ENCODE assay signal across 9 cellular contexts in genomic region chr3:14358426-14359211, GRCh38. TPM values are rescaled to one million over a fixed set of nuclear protein-coding genes. Genes with fewer than 3 reads are reported as not detected.
DNase-seq lines count a peak whose midpoint lies in the region; ATAC-seq, FAIRE-seq and TF ChIP-seq lines count a peak whose summit lies in the region.
"Had no signal": no experiment of that assay in that cellular context is flagged by ENCODE, and none has a peak within 500 bp of the region (broad histone marks: within the 10 kb centered on the region; RNA-seq: fewer than 3 reads in every experiment).

No MANE protein-coding gene starts in this region.

- no peaks in the 10 kb centered on the region for H4K20me1 ChIP-seq in SK-N-SH (ENCODE audit: insufficient read depth)

- POLR2A ChIA-PET in SK-N-SH (lab: Yijun Ruan, JAX) = no interaction called here

- no peak for TF ChIP-seq RAD21 in SK-N-SH (IDR thresholded peaks at IDR 0.05; ENCODE audit: low read length)

- H3K36me3 ChIP-seq in SK-N-SH (replicated peaks in 1 of 2; ENCODE audit: control insufficient read depth in 1 of 2, insufficient read depth in 2 of 2, low read length in 1 of 2) = no peaks in the 10 kb centered on the region
- no peaks in the 10 kb centered on the region for H3K36me3 ChIP-seq in bronchial epithelial cell (ENCODE audit: control insufficient read depth, insufficient read depth, low read length)
- H3K36me3 ChIP-seq in left lung = no peaks in the 10 kb centered on the region
- no peaks in the 10 kb centered on the region for H3K36me3 ChIP-seq in vagina

- WGBS in SK-N-SH (ENCODE audit: low lambda C conversion rate) = 68% methylated on average over 25 of the region's 26 CpGs

- TF ChIP-seq CTCF in SK-N-SH (IDR thresholded peaks at IDR 0.05) (no peak), bronchial epithelial cell (IDR thresholded peaks at IDR 0.05; ENCODE audit: insufficient read depth, low read length, severe bottlenecking) (peak; percentile 14), left lung (IDR thresholded peaks at IDR 0.05) (no peak), vagina (IDR thresholded peaks at IDR 0.05) (no peak)

- H3K9me2 ChIP-seq in SK-N-SH = no peaks in the 10 kb centered on the region

- H3K4me1 ChIP-seq in SK-N-SH (ENCODE audit: control insufficient read depth in 1 of 2, insufficient read depth in 2 of 2, low read depth in 1 of 2, low read length in 1 of 2) = no peaks in the 10 kb centered on the region; a peak in 1 of 4 replicates
- H3K4me1 ChIP-seq in left lung = peaks cover 0 to 2% of the 10 kb centered on the region in 2 donors
- peaks cover 7% of the 10 kb centered on the region for H3K4me1 ChIP-seq in vagina

- CTCF ChIA-PET in SK-N-SH (lab: Yijun Ruan, JAX) = interaction anchor here (1.1 to 1.7 kb wide), 5 partner anchors 11 to 155 kb away, joined by 3 to 5 read pairs (median 4); no protein-coding TSS in a partner anchor

- intact Hi-C loops in left lung (cut with DNase I) = no loop called here
- intact Hi-C loops in vagina (cut with DNase I) = no loop called here

- H3K79me2 ChIP-seq in SK-N-SH (ENCODE audit: insufficient read depth) = no peaks in the 10 kb centered on the region

- peak; percentile 66 for ATAC-seq in SK-N-SH treated with all-trans-retinoic acid at 6 μM for 48 hours
- ATAC-seq in left lung = peak; percentile 68

- H3K4me2 ChIP-seq in SK-N-SH = no peak overlapping the region

- TF ChIP-seq EP300 in SK-N-SH (IDR thresholded peaks at IDR 0.05; ENCODE audit: borderline replicate concordance in 1 of 2, low read depth in 1 of 2, low read length in 1 of 2) = no peak

- no peaks in the 10 kb centered on the region for H3F3A ChIP-seq in SK-N-SH (replicated peaks; ENCODE audit: insufficient read depth)

- no peaks in the 10 kb centered on the region for H3K27me3 ChIP-seq in SK-N-SH (ENCODE audit: insufficient read depth)
- H3K27me3 ChIP-seq in bronchial epithelial cell (ENCODE audit: control insufficient read depth, insufficient read depth, low read length) = peaks cover 4% of the 10 kb centered on the region
- peaks cover 0 to 14% of the 10 kb centered on the region in 2 donors for H3K27me3 ChIP-seq in left lung
- no peaks in the 10 kb centered on the region for H3K27me3 ChIP-seq in vagina

- H3K4me3 ChIP-seq in SK-N-SH (ENCODE audit: low read depth in 2 of 2, low read length in 1 of 2) (no peak overlapping the region), bronchial epithelial cell (ENCODE audit: low read depth, low read length) (no peak overlapping the region), left lung (no peak overlapping the region), vagina (no peak overlapping the region)

- DNase-seq in SK-N-SH (no peak), bronchial epithelial cell (ENCODE audit: low read depth) (no peak), left lung (peak in 1 of 2 donors; percentile 72), vagina (ENCODE audit: extremely low spot score in 2 of 2) (peak in 1 of 2 donors; percentile 93), DMS153 treated with DMSO at 0.1 percent for 48 hours (lab: John Stamatoyannopoulos, UW; ENCODE audit: unreplicated experiment) (no peak), activated T-cell treated with anti-CD3 and anti-CD28 coated beads for 4 hours (no peak), NCI-H510A treated with DMSO at 0.1 percent for 48 hours (lab: John Stamatoyannopoulos, UW) (no peak)
- DNase-seq: activated T-cell treated with anti-CD3 and anti-CD28 coated beads, Interleukin-2, amount 50 U/mL, for 24 hours had no signal

- no peak overlapping the region for H2AFZ ChIP-seq in SK-N-SH (ENCODE audit: low read depth)

- H3K9ac ChIP-seq in SK-N-SH = no peak overlapping the region

- FAIRE-seq in bronchial epithelial cell (lab: Jason Lieb, UNC) = no peak

- no peaks in the 10 kb centered on the region for H3K9me3 ChIP-seq in SK-N-SH
- H3K9me3 ChIP-seq in left lung = no peaks in the 10 kb centered on the region
- no peaks in the 10 kb centered on the region for H3K9me3 ChIP-seq in vagina

- H3K27ac ChIP-seq in SK-N-SH (ENCODE audit: low read depth in 2 of 2, low read length in 1 of 2) (no peak overlapping the region), left lung (peak overlapping the region in 1 of 2 donors; percentile 0), vagina (peak overlapping the region; percentile 59)

- TF ChIP-seq POLR2A in vagina (IDR thresholded peaks at IDR 0.05) = no peak

TF ChIP-seq in SK-N-SH treated with all-trans-retinoic acid at 6 μM for 48 hours, 23 proteins besides CTCF, POLR2A, EP300 and RAD21 (continues in another document):
- TF ChIP-seq TSHZ2 (CRISPR knock-in tag; IDR thresholded peaks at IDR 0.05) = no peak
- no peak for TF ChIP-seq ZFP3 (CRISPR knock-in tag; IDR thresholded peaks at IDR 0.05)

TF ChIP-seq in SK-N-SH, 30 proteins besides CTCF, POLR2A, EP300 and RAD21:
- TF ChIP-seq RXRA (IDR thresholded peaks at IDR 0.05; ENCODE audit: borderline replicate concordance, low read depth) = no peak
- no peak for TF ChIP-seq ELF1 (IDR thresholded peaks at IDR 0.05)
- TF ChIP-seq REST (IDR thresholded peaks at IDR 0.05; ENCODE audit: low read depth, low read length) = no peak
- TF ChIP-seq FOXJ3 (CRISPR knock-in tag; IDR thresholded peaks at IDR 0.05) = no peak
- no peak for TF ChIP-seq FOSL2 (IDR thresholded peaks at IDR 0.05; ENCODE audit: borderline replicate concordance, low read depth)
- TF ChIP-seq SIN3A (IDR thresholded peaks at IDR 0.05; ENCODE audit: borderline replicate concordance, low read depth, low read length) = no peak
- no peak for TF ChIP-seq JUND (IDR thresholded peaks at IDR 0.05)
- TF ChIP-seq MXI1 (IDR thresholded peaks at IDR 0.05; ENCODE audit: low read depth, low read length) = no peak
- no peak for TF ChIP-seq TCF12 (IDR thresholded peaks at IDR 0.05)
- no peak for TF ChIP-seq CHD2 (IDR thresholded peaks at IDR 0.05; ENCODE audit: low read length, partially characterized antibody)

RNA-seq across cellular contexts. Expression of gene SLC6A6, which starts 43.8 kb away (rescaled TPM):
- polyA plus RNA-seq in SK-N-SH (2012; rRNA removed) = 19.1 and 22.0 TPM in 2 replicates
- 13.1 and 16.4 TPM in 2 replicates for polyA plus RNA-seq in SK-N-SH (2012; cell fraction: cytosol; rRNA removed)
- polyA plus RNA-seq in SK-N-SH (2012; cell fraction: nucleus; rRNA removed) = 30.9 and 43.9 TPM in 2 replicates
- total RNA-seq in bronchial epithelial cell = 4.6 and 13.2 TPM in 2 replicates
- 100 to 1,000 TPM in 1 of 2 donors, 10 to 100 TPM in 1; 32.2 to 134 TPM for total RNA-seq in left lung
- 30.7 TPM for total RNA-seq in vagina
